Comparison of ENCODE assay signal across 18 cellular contexts in genomic region chr19:18858906-18859646, GRCh38. TPM values are rescaled to one million over a fixed set of nuclear protein-coding genes. Genes with fewer than 3 reads are reported as not detected.
DNase-seq lines count a peak whose midpoint lies in the region; ATAC-seq, FAIRE-seq and TF ChIP-seq lines count a peak whose summit lies in the region.
"Had no signal": no experiment of that assay in that cellular context is flagged by ENCODE, and none has a peak within 500 bp of the region (broad histone marks: within the 10 kb centered on the region; RNA-seq: fewer than 3 reads in every experiment).

No MANE protein-coding gene starts in this region.

- FAIRE-seq in GM12878 (lab: Jason Lieb, UNC): no peak
- FAIRE-seq: D721Med, RCC 7860 had no signal

- H4K91ac ChIP-seq in IMR-90 (ENCODE audit: insufficient read depth, low read depth, low read length): no peak overlapping the region

- peak overlapping the region; percentile 61 for H3K9ac ChIP-seq in BLaER1
- H3K9ac ChIP-seq in IMR-90 (ENCODE audit: low read depth, low read length): no peak overlapping the region
- H3K9ac ChIP-seq in GM12878 (ENCODE audit: control insufficient read depth, insufficient read depth, low read length): no peak overlapping the region

- RAD21 ChIA-PET in GM12878 (lab: Charles Lee; ENCODE audit: unreplicated experiment): no interaction called here

- H2BK15ac ChIP-seq in IMR-90 (ENCODE audit: low read depth, low read length): no peak overlapping the region

- H3K27me3 ChIP-seq in BLaER1: no peaks in the 10 kb centered on the region
- no peaks in the 10 kb centered on the region for H3K27me3 ChIP-seq in IMR-90 (ENCODE audit: control insufficient read depth, insufficient read depth, low read length)
- H3K27me3 ChIP-seq in GM12878 (replicated peaks in 1 of 2; ENCODE audit: control insufficient read depth in 2 of 2, insufficient read depth in 2 of 2, low read length in 1 of 2): no peaks in the 10 kb centered on the region
- no peaks in the 10 kb centered on the region for H3K27me3 ChIP-seq in osteoblast (ENCODE audit: insufficient read depth, low read length)

- no peak overlapping the region for H3K23ac ChIP-seq in IMR-90 (ENCODE audit: low read depth, low read length)

- H4K20me1 ChIP-seq in BLaER1 (peaks cover 87% of the 10 kb centered on the region), IMR-90 (ENCODE audit: insufficient read depth, low read length) (peaks cover 18% of the 10 kb centered on the region), GM12878 (ENCODE audit: control insufficient read depth, insufficient read depth) (peaks cover 6% of the 10 kb centered on the region; the same call in 1 of the 2 replicates), osteoblast (ENCODE audit: insufficient read depth, low read length) (peaks cover 51% of the 10 kb centered on the region)

- peak overlapping the region; percentile 59 for H2AK9ac ChIP-seq in IMR-90 (replicated peaks; ENCODE audit: low read depth, low read length, poor library complexity)

- TF ChIP-seq EP300 in GM12878 (IDR thresholded peaks at IDR 0.05; ENCODE audit: borderline replicate concordance in 1 of 2, control insufficient read depth in 1 of 2, low read depth in 2 of 2, low read length in 2 of 2): no peak

- CTCF ChIA-PET in IMR-90 (lab: Yijun Ruan, JAX): no interaction called here
- CTCF ChIA-PET in GM12878 (lab: Yijun Ruan, JAX): interaction anchor here (0.9 to 2.7 kb wide), 2 partner anchors 8 to 12 kb away, joined by 3 to 7 read pairs; no protein-coding TSS in a partner anchor

- TF ChIP-seq POLR2A in IMR-90 (IDR thresholded peaks at IDR 0.05; ENCODE audit: low read depth, low read length) (no peak), GM12878 (IDR thresholded peaks at IDR 0.05; ENCODE audit: low read depth, low read length) (peak; percentile 52)

- intact Hi-C loops in IMR-90 (cut with micrococcal nuclease): no loop called here
- intact Hi-C loops in GM12878 (cut with micrococcal nuclease; ENCODE audit: unreplicated experiment): no loop called here

- no peak overlapping the region for H3K14ac ChIP-seq in IMR-90 (replicated peaks; ENCODE audit: low read depth, low read length)

- H3K27ac ChIP-seq in BLaER1 (peak overlapping the region; percentile 75), IMR-90 (ENCODE audit: insufficient read depth, low read length) (no peak overlapping the region), GM12878 (ENCODE audit: control insufficient read depth, insufficient read depth) (no peak overlapping the region), osteoblast (ENCODE audit: low read depth, low read length) (no peak overlapping the region)
- H3K27ac ChIP-seq: C4-2B had no signal

- H3K36me3 ChIP-seq in BLaER1 (peaks cover 100% of the 10 kb centered on the region), IMR-90 (ENCODE audit: control insufficient read depth, insufficient read depth, low read length) (peaks cover 93% of the 10 kb centered on the region), GM12878 (ENCODE audit: control insufficient read depth in 2 of 2, insufficient read depth in 2 of 2, low read length in 1 of 2) (peaks cover 25 to 88% of the 10 kb centered on the region in 2 experiments), osteoblast (ENCODE audit: insufficient read depth, low read length) (peaks cover 98% of the 10 kb centered on the region)

- no peak for DNase-seq in IMR-90
- DNase-seq in GM12878 (ENCODE audit: low read depth, low spot score): no peak
- DNase-seq in osteoblast (ENCODE audit: insufficient read length, low spot score, missing footprints): peak; percentile 69
- DNase-seq in activated naive CD4-positive, alpha-beta T cell treated with Interleukin-2 at 50 U/mL for 16 hours: no peak
- DNase-seq in ACHN: no peak
- DNase-seq: H7, HFFc6, KBM-7, NCI-H1105 treated with DMSO at 0.1 percent for 48 hours, NCI-H187, NCI-H446 treated with DMSO at 0.1 percent for 48 hours, SHP77 treated with DMSO at 0.1 percent for 48 hours had no signal

- peaks cover 20 to 50% of the 10 kb centered on the region in 2 experiments; a peak in 3 of 4 replicates for H3K79me1 ChIP-seq in IMR-90 (ENCODE audit: low read depth in 1 of 2, low read length in 2 of 2)

- H4K5ac ChIP-seq in IMR-90 (ENCODE audit: low read depth, low read length): no peak overlapping the region

- H2BK120ac ChIP-seq in IMR-90 (ENCODE audit: low read depth, low read length): no peak overlapping the region

- no peak overlapping the region for H2AK5ac ChIP-seq in IMR-90 (ENCODE audit: low read depth, low read length)

- no peak overlapping the region for H3K56ac ChIP-seq in IMR-90 (ENCODE audit: extremely low read depth, insufficient read depth, low read length)

- H3K9me3 ChIP-seq in BLaER1 (no peaks in the 10 kb centered on the region), IMR-90 (ENCODE audit: control insufficient read depth, insufficient read depth, low read length) (no peaks in the 10 kb centered on the region), GM12878 (replicated peaks; ENCODE audit: control insufficient read depth, insufficient read depth, low read length) (no peaks in the 10 kb centered on the region), osteoblast (ENCODE audit: low read depth, low read length) (no peaks in the 10 kb centered on the region)

- dilution Hi-C loops in IMR-90 (cut with HindIII; ENCODE audit: low sequenced_read_pairs, unreplicated experiment): no loop called here

- H3K4me1 ChIP-seq in BLaER1: peaks cover 46% of the 10 kb centered on the region
- H3K4me1 ChIP-seq in IMR-90 (ENCODE audit: control insufficient read depth, insufficient read depth, low read length): no peaks in the 10 kb centered on the region
- H3K4me1 ChIP-seq in GM12878 (ENCODE audit: control insufficient read depth, insufficient read depth, low read length): peaks cover 17% of the 10 kb centered on the region
- no peaks in the 10 kb centered on the region for H3K4me1 ChIP-seq in osteoblast (ENCODE audit: insufficient read depth, low read length)

- no peak for TF ChIP-seq RAD21 in IMR-90 (IDR thresholded peaks at IDR 0.05; ENCODE audit: low read length)
- TF ChIP-seq RAD21 in GM12878 (IDR thresholded peaks at IDR 0.05; ENCODE audit: insufficient read depth, low read depth, low read length): no peak

- no peak overlapping the region for H2BK5ac ChIP-seq in IMR-90 (ENCODE audit: low read depth, low read length, poor library complexity, severe bottlenecking)

- no peak overlapping the region for H4K8ac ChIP-seq in IMR-90 (ENCODE audit: low read depth in 2 of 2, low read length in 2 of 2)

- SMC1A ChIA-PET in GM12878 (lab: Charles Lee; ENCODE audit: uncharacterized antibody, unreplicated experiment): interaction anchor here (0.5 kb wide), 1 partner anchor 243 kb away, joined by 3 read pairs; no protein-coding TSS in a partner anchor

- POLR2A ChIA-PET in IMR-90 (lab: Charles Lee; ENCODE audit: unreplicated experiment) (no interaction called here), GM12878 (lab: Charles Lee) (interaction anchor here (0.6 kb wide), 2 partner anchors 32 to 120 kb away, joined by 3 to 8 read pairs; no protein-coding TSS in a partner anchor)

- H3K4me2 ChIP-seq in BLaER1: peak overlapping the region; percentile 74
- no peak overlapping the region for H3K4me2 ChIP-seq in IMR-90 (ENCODE audit: low read depth, low read length)
- no peak overlapping the region for H3K4me2 ChIP-seq in GM12878 (ENCODE audit: control insufficient read depth, insufficient read depth)
- H3K4me2 ChIP-seq in osteoblast (ENCODE audit: insufficient read depth, low read length): no peak overlapping the region

- TF ChIP-seq CTCF in IMR-90 (conservative IDR thresholded peaks at IDR 0.05; ENCODE audit: low read depth, low read length): no peak
- no peak for TF ChIP-seq CTCF in GM12878 (IDR thresholded peaks at IDR 0.05 in 2 of 3, conservative IDR thresholded peaks at IDR 0.05 in 1 of 3; ENCODE audit: control insufficient read depth in 2 of 3, extremely low read depth in 1 of 3, insufficient read depth in 1 of 3, low read depth in 3 of 3, low read length in 3 of 3)
- no peak for TF ChIP-seq CTCF in osteoblast (IDR thresholded peaks at IDR 0.05; ENCODE audit: extremely low read depth, low read depth, low read length)

- in situ Hi-C loops in IMR-90 (cut with MboI; ENCODE audit: low sequenced_read_pairs): loop anchor here (5.0 kb wide), 1 partner anchor 277 kb away; no protein-coding TSS in a partner anchor
- in situ Hi-C loops in GM12878 (cut with MboI): loop anchor here (25.0 kb wide), 1 partner anchor 397 kb away; no protein-coding TSS in a partner anchor
- in situ Hi-C loops in ACHN (cut with HindIII; ENCODE audit: low pct_ligation_motif_present, low pct_unique_long_range_greater_than_20kb, low sequenced_read_pairs): no loop called here

- no TSS peak for BruUV-seq in IMR-90 (replicated peaks; lab: Mats Ljungman, UMichigan)
- BruUV-seq in GM12878 (replicated peaks; lab: Mats Ljungman, UMichigan): no TSS peak

- H2BK20ac ChIP-seq in IMR-90 (ENCODE audit: low read depth, low read length): no peak overlapping the region

- H2AFZ ChIP-seq in IMR-90 (replicated peaks; ENCODE audit: low read length, poor library complexity) (no peak overlapping the region), GM12878 (ENCODE audit: control insufficient read depth, low read depth, low read length) (no peak overlapping the region), osteoblast (ENCODE audit: low read length) (no peak overlapping the region)

- WGBS in IMR-90 (ENCODE audit: extremely low coverage in 2 of 2, insufficient read length in 1 of 2), 2 experiments: 98% methylated on average over 12 of the region's 21 CpGs; no CpG with 5 or more reads in 1 of the 2 experiments
- WGBS in GM12878 (ENCODE audit: insufficient coverage, insufficient replicate concordance, low lambda C conversion rate, missing lambda C conversion rate): 86% methylated on average over 21 of the region's 21 CpGs

- ATAC-seq in IMR-90 (ENCODE audit: low read depth) (no peak), GM12878 (no peak), GM18868 (IDR thresholded peaks at IDR 0.05; ENCODE audit: unreplicated experiment) (no peak)
- ATAC-seq: SK-N-SH treated with all-trans-retinoic acid at 6 μM for 48 hours had no signal

- no peak overlapping the region for H3K4ac ChIP-seq in IMR-90 (ENCODE audit: low read depth, low read length)

- H3K18ac ChIP-seq in IMR-90 (ENCODE audit: low read depth, low read length): no peak overlapping the region

- H3K9me1 ChIP-seq in IMR-90 (ENCODE audit: insufficient read depth, low read length): no peaks in the 10 kb centered on the region

- no peak overlapping the region for H3K4me3 ChIP-seq in BLaER1
- H3K4me3 ChIP-seq in IMR-90 (ENCODE audit: insufficient read depth, low read depth, low read length): no peak overlapping the region
- no peak overlapping the region for H3K4me3 ChIP-seq in GM12878
- H3K4me3 ChIP-seq in osteoblast (ENCODE audit: insufficient read depth, low read length): no peak overlapping the region

- H3K79me2 ChIP-seq in GM12878 (ENCODE audit: control insufficient read depth, insufficient read depth, low read length): no peaks in the 10 kb centered on the region
- H3K79me2 ChIP-seq in osteoblast (ENCODE audit: insufficient read depth, low read length): peaks cover 47% of the 10 kb centered on the region

RNA-seq across cellular contexts. Expression of gene UPF1, which starts 27.3 kb away (rescaled TPM):
- total RNA-seq in IMR-90 (2012; rRNA removed) (31.2 and 31.4 TPM in 2 replicates), GM12878 (2014; rRNA removed) (35.3 and 40.6 TPM in 2 replicates), GM12878 (2014; rRNA removed; fragmentation: Illumina TruSeq; extraction: Trizol) (14.5 and 16.1 TPM in 2 replicates), GM12878 (2021) (71.9 and 80.9 TPM in 2 replicates), osteoblast (36.6 and 41.0 TPM in 2 replicates)
- polyA plus RNA-seq in IMR-90 (2012; rRNA removed) (39.2 and 50.3 TPM in 2 replicates), GM12878 (2011; rRNA removed) (8.9 and 22.8 TPM in 2 replicates), GM12878 (2014; fragmentation: Illumina TruSeq; extraction: Trizol) (26.2 and 33.5 TPM in 2 replicates), GM12878 (2014; fragmentation: Nextera tagmentation; extraction: Ambion mirVana) (1 to 10 TPM in 1 of 2 experiments, under 1 TPM in 1; 0.58 to 1.1 TPM), GM12878 (2014; rRNA removed) (35.1 and 47.1 TPM in 2 replicates), GM12878 (2016; fragmentation: Nextera tagmentation; extraction: Ambion mirVana) (1 to 10 TPM; 4.5 to 5.6 TPM)
- 19.9 and 28.2 TPM in 2 replicates for polyA plus RNA-seq in IMR-90 (2012; cell fraction: cytosol; rRNA removed)
- 76.6 and 116 TPM in 2 replicates for polyA plus RNA-seq in IMR-90 (2012; cell fraction: nucleus; rRNA removed; ENCODE audit: low replicate concordance)
- total RNA-seq in GM12878 (2013; cell fraction: nucleolus; rRNA removed): 99.0 and 125 TPM in 2 replicates
- 9.9 TPM for polyA plus RNA-seq in GM12878 (2011; ENCODE audit: low read depth)
- polyA plus RNA-seq in GM12878 (2011; cell fraction: cytosol; rRNA removed): 23.1 and 45.0 TPM in 2 replicates
- polyA plus RNA-seq in GM12878 (2011; cell fraction: nucleus; rRNA removed): 102 and 147 TPM in 2 replicates
- 27.8 and 31.0 TPM in 2 replicates for polyA plus RNA-seq in GM12878 (2012)
- polyA minus RNA-seq in GM12878 (2011; rRNA and poly(A)+ RNA removed): 66.6 and 68.0 TPM in 2 replicates
- polyA minus RNA-seq in GM12878 (2011; cell fraction: cytosol; rRNA and poly(A)+ RNA removed): 23.4 and 30.8 TPM in 2 replicates
- polyA minus RNA-seq in GM12878 (2011; cell fraction: nucleus; rRNA and poly(A)+ RNA removed): 43.4 and 69.7 TPM in 2 replicates

RNA-seq across cellular contexts. Expression of gene CERS1, which starts 36.9 kb away (rescaled TPM):
- total RNA-seq in IMR-90 (2012; rRNA removed): 0.56 and 0.90 TPM in 2 replicates
- polyA plus RNA-seq in IMR-90 (2012; rRNA removed): 4.1 and 4.3 TPM in 2 replicates
- polyA plus RNA-seq in IMR-90 (2012; cell fraction: cytosol; rRNA removed): 2.1 and 8.4 TPM in 2 replicates
- polyA plus RNA-seq in IMR-90 (2012; cell fraction: nucleus; rRNA removed; ENCODE audit: low replicate concordance): 2.4 and 8.1 TPM in 2 replicates
- not detected in 2 replicates for total RNA-seq in GM12878 (2013; cell fraction: nucleolus; rRNA removed)
- not detected in 2 replicates for total RNA-seq in GM12878 (2014; rRNA removed)
- not detected in 2 replicates for total RNA-seq in GM12878 (2014; rRNA removed; fragmentation: Illumina TruSeq; extraction: Trizol)
- total RNA-seq in GM12878 (2021): not detected in 2 replicates
- polyA plus RNA-seq in GM12878 (2011; ENCODE audit: low read depth): not detected
- not detected in 2 replicates for polyA plus RNA-seq in GM12878 (2011; rRNA removed)
- not detected in 2 replicates for polyA plus RNA-seq in GM12878 (2011; cell fraction: cytosol; rRNA removed)
- polyA plus RNA-seq in GM12878 (2011; cell fraction: nucleus; rRNA removed): not detected in 2 replicates
- 0.08 TPM in 1 of 2 replicates, not detected in the other for polyA plus RNA-seq in GM12878 (2012)
- not detected in 2 replicates for polyA plus RNA-seq in GM12878 (2014; fragmentation: Illumina TruSeq; extraction: Trizol)
- polyA plus RNA-seq in GM12878 (2014; fragmentation: Nextera tagmentation; extraction: Ambion mirVana): not detected
- polyA plus RNA-seq in GM12878 (2014; rRNA removed): 0.16 TPM in 1 of 2 replicates, not detected in the other
- under 1 TPM in 1 of 2 experiments, not detected in 1; 0.19 TPM for polyA plus RNA-seq in GM12878 (2016; fragmentation: Nextera tagmentation; extraction: Ambion mirVana)
- polyA minus RNA-seq in GM12878 (2011; rRNA and poly(A)+ RNA removed): not detected in 2 replicates
- polyA minus RNA-seq in GM12878 (2011; cell fraction: cytosol; rRNA and poly(A)+ RNA removed): not detected in 2 replicates
- not detected in 2 replicates for polyA minus RNA-seq in GM12878 (2011; cell fraction: nucleus; rRNA and poly(A)+ RNA removed)
- 0.29 and 0.36 TPM in 2 replicates for total RNA-seq in osteoblast
